9 cellular contexts compared by ENCODE assay signal in genomic region chr18:77100751-77101355, GRCh38. TPM values are rescaled to one million over a fixed set of nuclear protein-coding genes. Genes with fewer than 3 reads are reported as not detected.
DNase-seq lines count a peak whose midpoint lies in the region; ATAC-seq and TF ChIP-seq lines count a peak whose summit lies in the region.
"Had no signal": no experiment of that assay in that cellular context is flagged by ENCODE, and none has a peak within 500 bp of the region (broad histone marks: within the 10 kb centered on the region; RNA-seq: fewer than 3 reads in every experiment).

No MANE protein-coding gene starts in this region.

- H3K27me3 Mint-ChIP-seq in stimulated activated naive CD8-positive, alpha-beta T cell treated with anti-CD3 and anti-CD28 coated beads, Interleukin-15, Interleukin-2, amounts not matched to agents 100 ng/mL and 50 ng/mL, for 24 hours = no peaks in the 10 kb centered on the region

- no peaks in the 10 kb centered on the region for H3K36me3 ChIP-seq in HUES64 (ENCODE audit: insufficient read depth, low read length)

- H3K27ac ChIP-seq in HUES64 (ENCODE audit: low read depth, low read length) = peak overlapping the region; percentile 71; the same call in 1 of the 2 replicates

- peak; percentile 60 for DNase-seq in activated CD8-positive, alpha-beta memory T cell treated with anti-CD3 and anti-CD28 coated beads, Interleukin-2, amount 50 U/mL, for 48 hours
- DNase-seq in fibroblast of pulmonary artery (ENCODE audit: low read depth) (no peak), LoVo (ENCODE audit: low spot score) (no peak)

- peaks cover 97% of the 10 kb centered on the region for H3K4me1 Mint-ChIP-seq in stimulated activated naive CD8-positive, alpha-beta T cell treated with anti-CD3 and anti-CD28 coated beads, Interleukin-15, Interleukin-2, amounts not matched to agents 100 ng/mL and 50 ng/mL, for 24 hours (ENCODE audit: low read depth)

- peak overlapping the region; percentile 98 for H3K27ac Mint-ChIP-seq in stimulated activated naive CD8-positive, alpha-beta T cell treated with anti-CD3 and anti-CD28 coated beads, Interleukin-15, Interleukin-2, amounts not matched to agents 100 ng/mL and 50 ng/mL, for 24 hours

- H3K4me3 ChIP-seq in HUES64 (ENCODE audit: low read length) (no peak overlapping the region), fibroblast of pulmonary artery (replicated peaks; ENCODE audit: low read depth, low read length) (peak overlapping the region; percentile 26)
- H3K4me3 ChIP-seq: GM23338 had no signal

- WGBS in HUES64 = 79% methylated on average over 8 of the region's 8 CpGs

- no peak overlapping the region; the same call in 1 of the 2 replicates for H3K9ac ChIP-seq in HUES64 (ENCODE audit: low read depth, low read length)

- H3K4me1 ChIP-seq in HUES64 (ENCODE audit: insufficient read depth, low read length) = peaks cover 55% of the 10 kb centered on the region

- H3K36me3 Mint-ChIP-seq in stimulated activated naive CD8-positive, alpha-beta T cell treated with anti-CD3 and anti-CD28 coated beads, Interleukin-15, Interleukin-2, amounts not matched to agents 100 ng/mL and 50 ng/mL, for 24 hours (ENCODE audit: low read depth) = peaks cover 65% of the 10 kb centered on the region

- no peaks in the 10 kb centered on the region for H3K9me3 ChIP-seq in HUES64 (ENCODE audit: insufficient read depth, low read depth, low read length)

- H3K4me3 Mint-ChIP-seq in stimulated activated naive CD8-positive, alpha-beta T cell treated with anti-CD3 and anti-CD28 coated beads, Interleukin-15, Interleukin-2, amounts not matched to agents 100 ng/mL and 50 ng/mL, for 24 hours = peak overlapping the region; percentile 78

- no peaks in the 10 kb centered on the region for H3K9me3 Mint-ChIP-seq in stimulated activated naive CD8-positive, alpha-beta T cell treated with anti-CD3 and anti-CD28 coated beads, Interleukin-15, Interleukin-2, amounts not matched to agents 100 ng/mL and 50 ng/mL, for 24 hours
- H3K9me3 Mint-ChIP-seq: GM23338 had no signal

- ATAC-seq in HG03039 (IDR thresholded peaks at IDR 0.05; ENCODE audit: unreplicated experiment) (no peak), GM21528 (IDR thresholded peaks at IDR 0.05; ENCODE audit: low FRiP score, unreplicated experiment) (no peak), HG02642 (IDR thresholded peaks at IDR 0.05; ENCODE audit: poor library complexity, unreplicated experiment) (no peak)
- ATAC-seq: GM23338 had no signal

- H3K27me3 ChIP-seq in HUES64 (ENCODE audit: insufficient read depth, low read length) = no peaks in the 10 kb centered on the region

- no peak for TF ChIP-seq CTCF in fibroblast of pulmonary artery (IDR thresholded peaks at IDR 0.05; ENCODE audit: low read length, missing control alignments)

RNA-seq across cellular contexts. Expression of gene MBP, which starts 31.7 kb away (rescaled TPM):
- polyA plus RNA-seq in HUES64 (2013, experiment 1 of 2) = 4.3 TPM
- 6.5 TPM for polyA plus RNA-seq in HUES64 (2013, experiment 2 of 2)
